Comparison of ENCODE assay signal across 8 cellular contexts in the genomic region with DNA sequence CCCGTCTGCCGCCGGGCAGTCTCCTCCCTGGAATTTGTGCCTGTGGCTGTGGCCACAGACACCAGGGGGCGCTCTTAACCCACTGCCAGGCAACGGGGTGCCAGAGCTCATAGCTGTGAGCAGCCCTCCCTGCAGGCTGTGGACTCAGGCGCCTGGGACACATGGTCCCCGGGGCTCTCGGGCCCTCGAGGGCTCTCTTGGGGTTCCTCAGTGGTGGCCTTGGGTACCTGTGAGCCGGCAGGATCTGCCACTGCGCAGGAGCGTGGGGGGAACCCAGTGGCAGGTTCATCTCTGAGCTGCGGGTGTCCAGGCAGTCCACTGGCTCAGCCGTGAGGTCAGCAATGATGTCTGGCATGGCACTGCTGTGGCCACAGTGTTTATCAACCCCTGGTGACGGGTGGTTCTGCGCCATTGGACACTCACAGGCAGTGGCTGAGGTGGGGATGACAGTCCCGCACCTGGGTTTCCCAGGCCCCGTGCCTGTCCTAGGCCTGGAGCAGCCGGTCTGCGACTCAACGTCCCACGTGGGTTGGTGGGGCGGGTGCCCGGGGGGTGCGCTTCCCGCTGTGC. TPM values are rescaled to one million over a fixed set of nuclear protein-coding genes. Genes with fewer than 3 reads are reported as not detected.
DNase-seq lines count a peak whose midpoint lies in the region; ATAC-seq and TF ChIP-seq lines count a peak whose summit lies in the region.

No MANE protein-coding gene starts in this region.

- H3F3A ChIP-seq in MM.1S (ENCODE audit: insufficient read depth, low read length): no peaks in the 10 kb centered on the region

- H4K20me1 ChIP-seq in MM.1S (ENCODE audit: insufficient read depth, low read length): no peaks in the 10 kb centered on the region

- ATAC-seq in GM18867 (IDR thresholded peaks at IDR 0.05; ENCODE audit: unreplicated experiment) (peak; percentile 59), lower lobe of right lung (peak; percentile 87 to 93), GM21367 (IDR thresholded peaks at IDR 0.05; ENCODE audit: unreplicated experiment) (no peak)
- peak; percentile 79 to 92 for ATAC-seq in activated CD4-positive, CD25-positive, alpha-beta regulatory T cell treated with anti-CD3 and anti-CD28 coated beads, Interleukin-2, amount 50 U/mL, for 24 hours

- peaks cover 31% of the 10 kb centered on the region for H3K36me3 ChIP-seq in A673 (ENCODE audit: insufficient read depth, low read length, poor library complexity, severe bottlenecking)
- H3K36me3 ChIP-seq in MM.1S (replicated peaks; ENCODE audit: insufficient read depth, low read length): no peaks in the 10 kb centered on the region
- peaks cover 40% of the 10 kb centered on the region for H3K36me3 ChIP-seq in lower lobe of right lung

- H3K9ac ChIP-seq in MM.1S (ENCODE audit: low read length): no peak overlapping the region

- no peaks in the 10 kb centered on the region for H3K9me2 ChIP-seq in MM.1S (replicated peaks; ENCODE audit: insufficient read depth, low read length)

- no peak overlapping the region for H3K4me2 ChIP-seq in MM.1S (ENCODE audit: low read depth, low read length)

- peaks cover 5% of the 10 kb centered on the region for H3K4me1 ChIP-seq in A673 (ENCODE audit: insufficient read depth, low read length, poor library complexity, severe bottlenecking)
- no peaks in the 10 kb centered on the region for H3K4me1 ChIP-seq in MM.1S (ENCODE audit: low read length)
- H3K4me1 ChIP-seq in lower lobe of right lung: no peaks in the 10 kb centered on the region

- no peak overlapping the region for H3K4me3 ChIP-seq in A673 (ENCODE audit: low read depth, low read length, poor library complexity, severe bottlenecking)
- H3K4me3 ChIP-seq in MM.1S (ENCODE audit: low read length): no peak overlapping the region
- H3K4me3 ChIP-seq in lower lobe of right lung: no peak overlapping the region

- H3K9me3 ChIP-seq in A673 (ENCODE audit: low read depth, low read length, poor library complexity, severe bottlenecking): no peaks in the 10 kb centered on the region
- H3K9me3 ChIP-seq in MM.1S (replicated peaks; ENCODE audit: insufficient read depth, low read length): no peaks in the 10 kb centered on the region
- H3K9me3 ChIP-seq in lower lobe of right lung: no peaks in the 10 kb centered on the region

- DNase-seq in A673 (ENCODE audit: low spot score): peak; percentile 85
- peak; percentile 36 for DNase-seq in MM.1S
- peak; percentile 65 for DNase-seq in central memory CD4-positive, alpha-beta T cell
- DNase-seq in lower lobe of right lung: peak; percentile 78
- peak; percentile 45 to 46 for DNase-seq in stimulated activated CD8-positive, alpha-beta memory T cell treated with anti-CD3 and anti-CD28 coated beads, Interleukin-15, amount 100 ng/mL, for 4 hours (ENCODE audit: low read depth in 2 of 2)

- intact Hi-C loops in A673 (cut with micrococcal nuclease; ENCODE audit: unreplicated experiment): loop anchor here (10.0 kb wide), 1 partner anchor 242 kb away; the partner anchor contains the start of gene IDUA
- intact Hi-C loops in lower lobe of right lung (cut with DNase I): no loop called here

- H3K27me3 ChIP-seq in A673 (replicated peaks; ENCODE audit: insufficient read depth, low read depth, low read length, poor library complexity) (no peaks in the 10 kb centered on the region), MM.1S (replicated peaks; ENCODE audit: insufficient read depth, low read length) (no peaks in the 10 kb centered on the region), lower lobe of right lung (ENCODE audit: low read depth) (no peaks in the 10 kb centered on the region)

- no peak overlapping the region for H3K27ac ChIP-seq in A673 (ENCODE audit: low read depth, low read length, poor library complexity, severe bottlenecking)
- no peak overlapping the region for H3K27ac ChIP-seq in MM.1S (ENCODE audit: low read length)
- no peak overlapping the region for H3K27ac ChIP-seq in lower lobe of right lung

- peak; percentile 93 for TF ChIP-seq CTCF in A673 (conservative IDR thresholded peaks at IDR 0.05; ENCODE audit: low read depth, low read length)
- TF ChIP-seq CTCF in MM.1S (IDR thresholded peaks at IDR 0.05; ENCODE audit: low read length): peak; percentile 54
- TF ChIP-seq CTCF in lower lobe of right lung (IDR thresholded peaks at IDR 0.05): peak; percentile 90

- CTCF ChIA-PET in A673 (lab: Charles Lee): interaction anchor here (0.7 to 1.0 kb wide), 2 partner anchors 9 to 59 kb away, joined by 3 read pairs; no protein-coding TSS in a partner anchor

- no TSS peak for BruUV-seq in A673 (replicated peaks; lab: Mats Ljungman, UMichigan)

- H2AFZ ChIP-seq in MM.1S (ENCODE audit: low read length): no peak overlapping the region

- POLR2A ChIA-PET in A673 (lab: Charles Lee; ENCODE audit: low non-redundant PET): no interaction called here

- no peaks in the 10 kb centered on the region for H3K79me2 ChIP-seq in MM.1S (ENCODE audit: low read length)

RNA-seq across cellular contexts. Expression of gene PCGF3, which starts 37.2 kb away (rescaled TPM):
- total RNA-seq in A673 (2021) (83.5 and 83.9 TPM in 2 replicates), lower lobe of right lung (44.8 TPM)

RNA-seq across cellular contexts. Expression of gene SLC49A3, which starts 53.9 kb away (rescaled TPM):
- 0.47 and 1.7 TPM in 2 replicates for total RNA-seq in A673 (2021)
- total RNA-seq in lower lobe of right lung: 31.5 TPM

Comparison
In these comparisons a context has a peak if more than half of its experiments do, and no peak if none do; other contexts are left out.
1. RNA of gene SLC49A3, which starts 53.9 kb away (total RNA-seq): 31.5 TPM in lower lobe of right lung (single experiment); 0.47 to 1.7 TPM in A673; every median in the first group is over 10 times any median in the second.
2. Peak in every context shown above with its lines, with median percentiles within 50 percentile points of each other: DNase-seq and CTCF ChIP-seq.